Comparison of ENCODE assay signal across 31 cellular contexts in genomic region chr7:99693100-99693426, GRCh38. TPM values are rescaled to one million over a fixed set of nuclear protein-coding genes. Genes with fewer than 3 reads are reported as not detected.
DNase-seq lines count a peak whose midpoint lies in the region; ATAC-seq, FAIRE-seq and TF ChIP-seq lines count a peak whose summit lies in the region.
"Had no signal": no experiment of that assay in that cellular context is flagged by ENCODE, and none has a peak within 500 bp of the region (broad histone marks: within the 10 kb centered on the region; RNA-seq: fewer than 3 reads in every experiment).

No MANE protein-coding gene starts in this region.

- H3K27ac ChIP-seq in CD4-positive, alpha-beta T cell (ENCODE audit: low read depth, low read length): no peak overlapping the region
- H3K27ac ChIP-seq in HepG2 (ENCODE audit: extremely low read length, insufficient read depth, low read length): peak overlapping the region; percentile 97
- H3K27ac ChIP-seq in neuronal stem cell (replicated peaks; ENCODE audit: low read length): peak overlapping the region; percentile 15
- H3K27ac ChIP-seq: colonic mucosa, left lung, uterus had no signal

- POLR2A ChIA-PET in CD4-positive, alpha-beta T cell (lab: Charles Lee): interaction anchor here (1.2 to 2.0 kb wide), 4 partner anchors 18 to 193 kb away, joined by 3 to 10 read pairs (median 6); partner anchors contain the start of genes ZNF394 and ZNF655
- POLR2A ChIA-PET in T-cell (lab: Charles Lee) (no interaction called here), HepG2 (lab: Yijun Ruan, JAX) (interaction anchor here (0.8 to 4.4 kb wide), 22 partner anchors 14 to 283 kb away, joined by 3 to 119 read pairs (median 8); partner anchors contain the start of genes ATP5MF, AZGP1, CYP3A43 and CYP3A5)

- H3K4me1 ChIP-seq in HepG2 (ENCODE audit: insufficient read depth, low read length) (peaks cover 72% of the 10 kb centered on the region), neuronal stem cell (ENCODE audit: control insufficient read depth in 2 of 2, insufficient read depth in 1 of 2, low read depth in 1 of 2, low read length in 2 of 2) (peaks cover 5 to 6% of the 10 kb centered on the region in 2 donors)
- H3K4me1 ChIP-seq: left lung, uterus had no signal

- peak overlapping the region; percentile 52 for H3K27ac Mint-ChIP-seq in CD4-positive, alpha-beta T cell
- peak overlapping the region; percentile 62 to 70 for H3K27ac Mint-ChIP-seq in T-cell
- H3K27ac Mint-ChIP-seq: activated CD4-positive, alpha-beta T cell treated with anti-CD3 and anti-CD28 coated beads, Interleukin-2, amount 10 ng/mL, durations not matched to agents 24 days and 14 days; activated naive CD4-positive, alpha-beta T cell treated with anti-CD3 and anti-CD28 coated beads, Interleukin-2, amount 50 U/mL, for 72 hours; activated T-helper 2 cell treated with anti-CD3 and anti-CD28 coated beads, Interferon-gamma antibody, Interleukin-2, Interleukin-4, amounts not matched to agents 10 μg/mL and 5 μg/mL and 100 μg/mL, durations not matched to agents 14 hours and 24 hours and 36 hours; IgD-negative memory B cell; naive B cell had no signal

- in situ Hi-C loops in HepG2 (cut with HindIII; ENCODE audit: extremely low pct_ligation_motif_present, low pct_unique_long_range_greater_than_20kb): no loop called here

- H3K27me3 Mint-ChIP-seq in CD4-positive, alpha-beta T cell: no peaks in the 10 kb centered on the region
- no peaks in the 10 kb centered on the region for H3K27me3 Mint-ChIP-seq in T-cell

- H2BK120ac ChIP-seq in neuronal stem cell (ENCODE audit: low read depth, low read length): no peak overlapping the region

- peaks cover 3% of the 10 kb centered on the region for H3K9me3 Mint-ChIP-seq in CD4-positive, alpha-beta T cell
- peaks cover 0 to 12% (median 0%) of the 10 kb centered on the region in 3 donors for H3K9me3 Mint-ChIP-seq in T-cell

- no peak for ATAC-seq in CD4-positive, alpha-beta T cell (ENCODE audit: poor library complexity)
- ATAC-seq in T-cell (replicated peaks in 1 of 4) (no peak), HepG2 (no peak), HG02970 (IDR thresholded peaks at IDR 0.05; ENCODE audit: low FRiP score, unreplicated experiment) (no peak)
- ATAC-seq: activated naive CD4-positive, alpha-beta T cell treated with anti-CD3 and anti-CD28 coated beads, Interleukin-2, amount 50 U/mL, for 72 hours had no signal

- H2AK5ac ChIP-seq in neuronal stem cell (ENCODE audit: low read depth, low read length): no peak overlapping the region

- H3K4me3 ChIP-seq in HepG2 (replicated peaks in 1 of 3; ENCODE audit: insufficient read depth in 1 of 3, low read depth in 2 of 3, low read length in 3 of 3): peak overlapping the region in 1 of 3 experiments; percentile 65; a peak in 2 of 6 replicates
- no peak overlapping the region for H3K4me3 ChIP-seq in neuronal stem cell (ENCODE audit: low read length in 2 of 2)
- H3K4me3 ChIP-seq: colonic mucosa, left lung, skin epidermis, uterus had no signal

- H2BK12ac ChIP-seq in neuronal stem cell (ENCODE audit: low read length): no peak overlapping the region

- no peaks in the 10 kb centered on the region for H3K36me3 Mint-ChIP-seq in CD4-positive, alpha-beta T cell (ENCODE audit: low read depth)
- peaks cover 5% of the 10 kb centered on the region for H3K36me3 Mint-ChIP-seq in T-cell
- H3K36me3 Mint-ChIP-seq: naive B cell had no signal

- TF ChIP-seq EP300 in HepG2 (IDR thresholded peaks at IDR 0.05; ENCODE audit: low read depth in 2 of 2, low read length in 2 of 2) (no peak), HepG2 (CRISPR knock-in tag; IDR thresholded peaks at IDR 0.05; ENCODE audit: borderline replicate concordance) (no peak)

- H3K14ac ChIP-seq in neuronal stem cell (ENCODE audit: low read length): no peak overlapping the region

- H3K9me3 ChIP-seq in CD4-positive, alpha-beta T cell (ENCODE audit: control insufficient read depth, low read length): no peaks in the 10 kb centered on the region
- H3K9me3 ChIP-seq in HepG2 (ENCODE audit: low read length): no peaks in the 10 kb centered on the region
- H3K9me3 ChIP-seq in neuronal stem cell (replicated peaks in 1 of 2; ENCODE audit: control insufficient read depth in 2 of 2, insufficient read depth in 1 of 2, low read depth in 1 of 2, low read length in 2 of 2): no peaks in the 10 kb centered on the region
- H3K9me3 ChIP-seq: colonic mucosa, uterus had no signal

- no peak overlapping the region for H3K4me3 Mint-ChIP-seq in CD4-positive, alpha-beta T cell
- peak overlapping the region in 1 of 3 donors; percentile 46 for H3K4me3 Mint-ChIP-seq in T-cell
- H3K4me3 Mint-ChIP-seq: activated CD4-positive, alpha-beta T cell treated with anti-CD3 and anti-CD28 coated beads, Interleukin-2, amount 10 ng/mL, durations not matched to agents 24 days and 14 days; IgD-negative memory B cell; naive B cell had no signal

- no peaks in the 10 kb centered on the region for H3K79me1 ChIP-seq in neuronal stem cell (ENCODE audit: low read depth, low read length)

- no peak overlapping the region for H3K23ac ChIP-seq in neuronal stem cell (ENCODE audit: low read depth, low read length, poor library complexity)

- no peak for TF ChIP-seq CTCF in CD4-positive, alpha-beta T cell (IDR thresholded peaks at IDR 0.05)
- 0 out of 2 replicates have a peak, but pooled peaks have one; percentile 33 for TF ChIP-seq CTCF in HepG2 (CRISPR knock-in tag; IDR thresholded peaks at IDR 0.05)

- H3K27me3 ChIP-seq in CD4-positive, alpha-beta T cell (ENCODE audit: control insufficient read depth, insufficient read depth, low read length): no peaks in the 10 kb centered on the region
- no peaks in the 10 kb centered on the region for H3K27me3 ChIP-seq in HepG2 (ENCODE audit: control insufficient read depth in 1 of 2, insufficient read depth in 2 of 2, low read length in 2 of 2)
- H3K27me3 ChIP-seq in neuronal stem cell (ENCODE audit: control insufficient read depth in 3 of 3, insufficient read depth in 3 of 3, low read depth in 1 of 3, low read length in 3 of 3): no peaks in the 10 kb centered on the region
- H3K27me3 ChIP-seq: colonic mucosa, left lung, uterus had no signal

- no peaks in the 10 kb centered on the region for H4K20me1 ChIP-seq in HepG2 (ENCODE audit: insufficient read depth, low read length)

- DNase-seq in CD4-positive, alpha-beta T cell: no peak
- DNase-seq in T-cell: no peak
- DNase-seq in HepG2 (ENCODE audit: low spot score): no peak
- DNase-seq in neuronal stem cell (ENCODE audit: low spot score): no peak
- no peak for DNase-seq in NCI-H524 treated with DMSO at 0.1 percent for 48 hours (lab: John Stamatoyannopoulos, UW)
- DNase-seq in SK-N-DZ (ENCODE audit: low spot score): no peak
- no peak for DNase-seq in activated gamma-delta T cell treated with Interleukin-2 at 50 U/mL for 16 hours
- DNase-seq: activated CD4-positive, alpha-beta T cell treated with anti-CD3 and anti-CD28 coated beads, Interleukin-2, amount 10 ng/mL, durations not matched to agents 24 days and 14 days; activated CD8-positive, alpha-beta memory T cell treated with anti-CD3 and anti-CD28 coated beads for 24 hours; activated T-cell treated with anti-CD3 and anti-CD28 coated beads for 4 hours; aorta; effector memory CD4-positive, alpha-beta T cell; HCEC 1CT; naive B cell; NCI-H446 treated with DMSO at 0.1 percent for 48 hours; SW 1271; uterus had no signal

- H2BK5ac ChIP-seq in neuronal stem cell (ENCODE audit: low read length): peak overlapping the region; percentile 14

- no peak overlapping the region for H3K18ac ChIP-seq in neuronal stem cell (ENCODE audit: low read length)

- H4K8ac ChIP-seq in neuronal stem cell (ENCODE audit: low read depth, low read length): no peak overlapping the region

- no peak for TF ChIP-seq POLR2A in HepG2 (IDR thresholded peaks at IDR 0.05; ENCODE audit: insufficient read depth in 1 of 2, low read depth in 2 of 2, low read length in 2 of 2)

- TF ChIP-seq RAD21 in HepG2 (CRISPR knock-in tag; IDR thresholded peaks at IDR 0.05): no peak

- no peaks in the 10 kb centered on the region for H3K79me2 ChIP-seq in HepG2 (ENCODE audit: insufficient read depth, low read length)

- no peak overlapping the region for H4K91ac ChIP-seq in neuronal stem cell (ENCODE audit: low read depth, low read length, poor library complexity)

- H3K4me2 ChIP-seq in HepG2 (ENCODE audit: low read depth, low read length) (peak overlapping the region; percentile 94), neuronal stem cell (ENCODE audit: insufficient read depth, low read length, poor library complexity, severe bottlenecking) (no peak overlapping the region)

- intact Hi-C loops in CD4-positive, alpha-beta T cell (cut with DNase I, micrococcal nuclease): no loop called here
- intact Hi-C loops in HepG2 (cut with micrococcal nuclease; ENCODE audit: unreplicated experiment): loop anchor here (5.0 kb wide), 1 partner anchor 61 kb away; no protein-coding TSS in a partner anchor

- WGBS in HepG2 (ENCODE audit: low lambda C conversion rate): 6% methylated on average over 2 of the region's 5 CpGs
- no CpG with 5 or more reads among the region's 5 CpGs for WGBS in neuronal stem cell (ENCODE audit: extremely low coverage in 2 of 2, insufficient read length in 2 of 2, insufficient replicate concordance in 1 of 2), 2 donors

- H3K4me1 Mint-ChIP-seq in CD4-positive, alpha-beta T cell (ENCODE audit: low read depth): peaks cover 21% of the 10 kb centered on the region
- peaks cover 14 to 18% (median 17%) of the 10 kb centered on the region in 3 donors for H3K4me1 Mint-ChIP-seq in T-cell
- H3K4me1 Mint-ChIP-seq: activated CD4-positive, alpha-beta T cell treated with anti-CD3 and anti-CD28 coated beads, Interleukin-2, amount 10 ng/mL, durations not matched to agents 24 days and 14 days; IgD-negative memory B cell; naive B cell had no signal

- H3K9ac ChIP-seq in HepG2 (ENCODE audit: insufficient read depth, low read depth, low read length) (peak overlapping the region; percentile 89), neuronal stem cell (ENCODE audit: low read depth, low read length, poor library complexity) (no peak overlapping the region)

- FAIRE-seq in HepG2 (lab: Jason Lieb, UNC): no peak
- FAIRE-seq: GM12891 had no signal

- CTCF ChIA-PET in CD4-positive, alpha-beta T cell (lab: Charles Lee): no interaction called here
- CTCF ChIA-PET in T-cell (lab: Charles Lee): no interaction called here
- CTCF ChIA-PET in HepG2 (lab: Yijun Ruan, JAX; ENCODE audit: low intra/inter-chr PET ratio, low total read pairs): no interaction called here

- no peak overlapping the region for H2BK15ac ChIP-seq in neuronal stem cell (ENCODE audit: low read length)

- no TSS peak for BruUV-seq in HepG2 (replicated peaks; lab: Mats Ljungman, UMichigan)

- H3K36me3 ChIP-seq in HepG2 (replicated peaks in 1 of 2; ENCODE audit: control insufficient read depth in 1 of 2, insufficient read depth in 2 of 2, low read length in 2 of 2) (no peaks in the 10 kb centered on the region), neuronal stem cell (replicated peaks in 1 of 2; ENCODE audit: control insufficient read depth in 2 of 2, insufficient read depth in 2 of 2, low read length in 2 of 2) (no peaks in the 10 kb centered on the region)
- H3K36me3 ChIP-seq: colonic mucosa, left lung, uterus had no signal

- H3K4ac ChIP-seq in neuronal stem cell (ENCODE audit: low read length): no peak overlapping the region

- H2AFZ ChIP-seq in HepG2 (ENCODE audit: low read length): no peak overlapping the region
- H2AFZ ChIP-seq in neuronal stem cell (ENCODE audit: low read length): peak overlapping the region; percentile 96

RNA-seq across cellular contexts. Expression of gene CYP3A5, which starts 13.3 kb away (rescaled TPM):
- not detected for total RNA-seq in CD4-positive, alpha-beta T cell
- under 1 TPM in 3 of 5 donors, not detected in 2; 0.22 to 0.58 (median 0.46) TPM for total RNA-seq in T-cell
- total RNA-seq in HepG2 (2016; rRNA removed; fragmentation: Illumina TruSeq; extraction: Trizol): 1.7 and 5.7 TPM in 2 replicates
- total RNA-seq in HepG2 (2016; cell fraction: cytosol; rRNA removed; fragmentation: Illumina TruSeq; extraction: Trizol; ENCODE audit: low read depth): 0.88 and 1.1 TPM in 2 replicates
- total RNA-seq in HepG2 (2016; cell fraction: insoluble cytoplasmic fraction; rRNA removed; fragmentation: Illumina TruSeq; extraction: Trizol): 1.5 and 4.8 TPM in 2 replicates
- 1.1 and 1.4 TPM in 2 replicates for total RNA-seq in HepG2 (2016; cell fraction: membrane; rRNA removed; fragmentation: Illumina TruSeq; extraction: Trizol)
- total RNA-seq in HepG2 (2016; cell fraction: nucleus; rRNA removed; fragmentation: Illumina TruSeq; extraction: Trizol): 11.9 and 12.6 TPM in 2 replicates
- polyA plus RNA-seq in HepG2 (2011; rRNA removed): 9.3 and 9.6 TPM in 2 replicates
- polyA plus RNA-seq in HepG2 (2011; cell fraction: cytosol; rRNA removed): 2.2 and 3.8 TPM in 2 replicates
- 33.5 and 37.7 TPM in 2 replicates for polyA plus RNA-seq in HepG2 (2011; cell fraction: nucleus; rRNA removed)
- polyA plus RNA-seq in HepG2 (2012): 11.9 and 12.8 TPM in 2 replicates
- 0.24 and 0.85 TPM in 2 replicates for polyA plus RNA-seq in HepG2 (2016; cell fraction: cytosol; fragmentation: Illumina TruSeq; extraction: Trizol; ENCODE audit: low read depth)
- 1.4 and 1.9 TPM in 2 replicates for polyA plus RNA-seq in HepG2 (2016; cell fraction: insoluble cytoplasmic fraction; fragmentation: Illumina TruSeq; extraction: Trizol; ENCODE audit: low read depth)
- polyA plus RNA-seq in HepG2 (2016; cell fraction: membrane; fragmentation: Illumina TruSeq; extraction: Trizol; ENCODE audit: low read depth): 0.49 and 0.56 TPM in 2 replicates
- 9.0 and 11.5 TPM in 2 replicates for polyA plus RNA-seq in HepG2 (2016; cell fraction: nucleus; fragmentation: Illumina TruSeq; extraction: Trizol; ENCODE audit: insufficient read depth, low read depth)
- 0.07 and 10.0 TPM in 2 replicates for polyA minus RNA-seq in HepG2 (2011; rRNA and poly(A)+ RNA removed; ENCODE audit: low replicate concordance)
- polyA minus RNA-seq in HepG2 (2011; cell fraction: cytosol; rRNA and poly(A)+ RNA removed): 1.8 and 4.5 TPM in 2 replicates
- 72.4 and 84.9 TPM in 2 replicates for polyA minus RNA-seq in HepG2 (2011; cell fraction: nucleus; rRNA and poly(A)+ RNA removed)
- polyA plus RNA-seq in neuronal stem cell (2013, experiment 1 of 2): 0.01 TPM
- polyA plus RNA-seq in neuronal stem cell (2013, experiment 2 of 2): 0.06 TPM
- polyA plus RNA-seq in SK-N-DZ (2014; cell fraction: cytosol; rRNA removed): 0.50 and 2.7 TPM in 2 replicates
- polyA plus RNA-seq in SK-N-DZ (2014; cell fraction: nucleus; rRNA removed): 3.3 and 5.4 TPM in 2 replicates
- total RNA-seq: activated CD4-positive, alpha-beta T cell treated with anti-CD3 and anti-CD28 coated beads, Interleukin-2, amount 10 ng/mL, durations not matched to agents 24 days and 14 days; activated T-helper 2 cell treated with anti-CD3 and anti-CD28 coated beads, Interferon-gamma antibody, Interleukin-2, Interleukin-4, amounts not matched to agents 10 μg/mL and 5 μg/mL and 100 μg/mL, durations not matched to agents 14 hours and 24 hours and 36 hours; glomerular endothelial cell; osteocyte had no signal

RNA-seq across cellular contexts. Expression of gene CYP3A7, which starts 41.9 kb away (rescaled TPM):
- not detected for total RNA-seq in CD4-positive, alpha-beta T cell
- total RNA-seq in T-cell (not detected), HepG2 (2016; rRNA removed; fragmentation: Illumina TruSeq; extraction: Trizol) (6.4 and 6.6 TPM in 2 replicates)
- total RNA-seq in HepG2 (2016; cell fraction: cytosol; rRNA removed; fragmentation: Illumina TruSeq; extraction: Trizol; ENCODE audit: low read depth): 1.1 and 1.4 TPM in 2 replicates
- 5.7 and 6.4 TPM in 2 replicates for total RNA-seq in HepG2 (2016; cell fraction: insoluble cytoplasmic fraction; rRNA removed; fragmentation: Illumina TruSeq; extraction: Trizol)
- 2.3 and 2.5 TPM in 2 replicates for total RNA-seq in HepG2 (2016; cell fraction: membrane; rRNA removed; fragmentation: Illumina TruSeq; extraction: Trizol)
- total RNA-seq in HepG2 (2016; cell fraction: nucleus; rRNA removed; fragmentation: Illumina TruSeq; extraction: Trizol): 6.7 and 7.7 TPM in 2 replicates
- 5.7 and 5.8 TPM in 2 replicates for polyA plus RNA-seq in HepG2 (2011; rRNA removed)
- 1.5 and 3.1 TPM in 2 replicates for polyA plus RNA-seq in HepG2 (2011; cell fraction: cytosol; rRNA removed)
- polyA plus RNA-seq in HepG2 (2011; cell fraction: nucleus; rRNA removed): 5.9 and 6.8 TPM in 2 replicates
- polyA plus RNA-seq in HepG2 (2012): 10.4 and 10.9 TPM in 2 replicates
- 0.79 and 0.80 TPM in 2 replicates for polyA plus RNA-seq in HepG2 (2016; cell fraction: cytosol; fragmentation: Illumina TruSeq; extraction: Trizol; ENCODE audit: low read depth)
- polyA plus RNA-seq in HepG2 (2016; cell fraction: insoluble cytoplasmic fraction; fragmentation: Illumina TruSeq; extraction: Trizol; ENCODE audit: low read depth): 5.8 and 6.0 TPM in 2 replicates
- polyA plus RNA-seq in HepG2 (2016; cell fraction: membrane; fragmentation: Illumina TruSeq; extraction: Trizol; ENCODE audit: low read depth): 1.9 and 2.2 TPM in 2 replicates
- polyA plus RNA-seq in HepG2 (2016; cell fraction: nucleus; fragmentation: Illumina TruSeq; extraction: Trizol; ENCODE audit: insufficient read depth, low read depth): 7.5 and 7.8 TPM in 2 replicates
- polyA minus RNA-seq in HepG2 (2011; rRNA and poly(A)+ RNA removed; ENCODE audit: low replicate concordance): 0.38 TPM in 1 of 2 replicates, not detected in the other
- 1.8 and 1.9 TPM in 2 replicates for polyA minus RNA-seq in HepG2 (2011; cell fraction: cytosol; rRNA and poly(A)+ RNA removed)
- polyA minus RNA-seq in HepG2 (2011; cell fraction: nucleus; rRNA and poly(A)+ RNA removed): 5.2 and 8.2 TPM in 2 replicates
- not detected for polyA plus RNA-seq in neuronal stem cell (2013, experiment 1 of 2)
- not detected for polyA plus RNA-seq in neuronal stem cell (2013, experiment 2 of 2)
- not detected in 2 replicates for polyA plus RNA-seq in SK-N-DZ (2014; cell fraction: cytosol; rRNA removed)
- not detected in 2 replicates for polyA plus RNA-seq in SK-N-DZ (2014; cell fraction: nucleus; rRNA removed)
- total RNA-seq: A673; activated CD4-positive, alpha-beta T cell treated with anti-CD3 and anti-CD28 coated beads, Interleukin-2, amount 10 ng/mL, durations not matched to agents 24 days and 14 days; activated naive CD4-positive, alpha-beta T cell treated with anti-CD3 and anti-CD28 coated beads, Interleukin-2, amount 50 U/mL, for 72 hours; activated T-helper 2 cell treated with anti-CD3 and anti-CD28 coated beads, Interferon-gamma antibody, Interleukin-2, Interleukin-4, amounts not matched to agents 10 μg/mL and 5 μg/mL and 100 μg/mL, durations not matched to agents 14 hours and 24 hours and 36 hours; aorta; cardiac septum; colonic mucosa; glomerular endothelial cell; mesenteric fat pad; osteocyte; temporal lobe had no signal
- polyA plus RNA-seq: IgD-negative memory B cell had no signal

Comparison
In these comparisons a context has a peak if more than half of its experiments do, and no peak if none do; other contexts are left out.
1. POLR2A ChIA-PET loops: an anchor here in CD4-positive, alpha-beta T cell (1.2 to 2.0 kb wide) and HepG2 (0.8 to 4.4 kb wide); none called in T-cell.